18 cellular contexts compared by ENCODE assay signal in genomic region chr19:5969476-5969875, GRCh38. TPM values are rescaled to one million over a fixed set of nuclear protein-coding genes. Genes with fewer than 3 reads are reported as not detected.
A peak's percentile ranks its signal among the peaks of the same experiment; 100 is the strongest.
DNase-seq lines count a peak whose midpoint lies in the region; ATAC-seq and TF ChIP-seq lines count a peak whose summit lies in the region.
"Had no signal": no experiment of that assay in that cellular context is flagged by ENCODE, and none has a peak within 500 bp of the region (broad histone marks: within the 10 kb centered on the region; RNA-seq: fewer than 3 reads in every experiment).

No MANE protein-coding gene starts in this region.

- CTCF ChIA-PET in CD4-positive, alpha-beta memory T cell (lab: Charles Lee; ENCODE audit: partially characterized antibody), result interaction anchor here (1.0 to 3.9 kb wide), 3 partner anchors 11 to 18 kb away, joined by 3 to 36 read pairs (median 4); no protein-coding TSS in a partner anchor
- CTCF ChIA-PET in OCI-LY7 (lab: Charles Lee; ENCODE audit: unreplicated experiment), result interaction anchor here (0.6 kb wide), 1 partner anchor 12 kb away, joined by 3 read pairs; no protein-coding TSS in a partner anchor

- peaks cover 16% of the 10 kb centered on the region for H3K36me3 ChIP-seq in CD4-positive, alpha-beta memory T cell (ENCODE audit: insufficient read depth, low read length)
- H3K36me3 ChIP-seq in OCI-LY7 (ENCODE audit: insufficient read depth, low read length), result peaks cover 93% of the 10 kb centered on the region
- peaks cover 10 to 23% (median 15%) of the 10 kb centered on the region in 3 donors for H3K36me3 ChIP-seq in skeletal muscle tissue (ENCODE audit: control insufficient read depth in 3 of 3, insufficient read depth in 3 of 3, low read length in 3 of 3)

- H3K4me2 ChIP-seq in OCI-LY7 (ENCODE audit: low read length), result peak overlapping the region; percentile 71; the same call in 1 of the 2 replicates

- no peak for DNase-seq in CD4-positive, alpha-beta memory T cell
- no peak for DNase-seq in OCI-LY7 (ENCODE audit: low spot score)
- no peak for DNase-seq in epithelial cell of prostate (ENCODE audit: low read depth, low spot score)
- no peak for DNase-seq in GM10266 (ENCODE audit: extremely low spot score)
- DNase-seq in anterior cingulate cortex (lab: John Stamatoyannopoulos, UW), result no peak
- DNase-seq in hepatic stellate cell (ENCODE audit: low spot score), result no peak
- DNase-seq: activated CD4-positive, alpha-beta T cell treated with anti-CD3 and anti-CD28 coated beads, Interleukin-2, amount 50 U/mL, for 4 hours; activated effector memory CD4-positive, alpha-beta T cell treated with Interleukin-2 at 50 U/mL for 16 hours; central memory CD4-positive, alpha-beta T cell; kidney glomerular epithelial cell; NCI-H2029 treated with DMSO at 0.1 percent for 48 hours; NCI-H774; retina; Right ventricle myocardium superior; stimulated activated CD4-positive, alpha-beta T cell treated with anti-CD3 and anti-CD28 coated beads, Interleukin-1b, Interleukin-23, amount 100 ng/mL, for 48 hours; T1000 had no signal

- peak overlapping the region in 5 of 7 donors; percentile 28 to 89 (median 64) for H3K27ac Mint-ChIP-seq in CD4-positive, alpha-beta memory T cell

- peaks cover 3 to 37% of the 10 kb centered on the region in 2 donors for H3K36me3 Mint-ChIP-seq in CD4-positive, alpha-beta memory T cell

- H3K4me1 Mint-ChIP-seq in CD4-positive, alpha-beta memory T cell, result peaks cover 49 to 93% (median 66%) of the 10 kb centered on the region in 4 donors

- no peak overlapping the region for H3K4me3 Mint-ChIP-seq in CD4-positive, alpha-beta memory T cell

- POLR2A ChIA-PET in CD4-positive, alpha-beta memory T cell (lab: Charles Lee; ENCODE audit: partially characterized antibody), result interaction anchor here (0.9 kb wide), 1 partner anchor 19 kb away, joined by 5 read pairs; no protein-coding TSS in a partner anchor
- POLR2A ChIA-PET in OCI-LY7 (lab: Charles Lee), result no interaction called here

- peaks cover 99% of the 10 kb centered on the region for H3K79me2 ChIP-seq in OCI-LY7 (ENCODE audit: insufficient read depth, low read depth, low read length)

- no peaks in the 10 kb centered on the region for H3K27me3 Mint-ChIP-seq in CD4-positive, alpha-beta memory T cell

- intact Hi-C loops in CD4-positive, alpha-beta memory T cell (cut with micrococcal nuclease), result no loop called here
- intact Hi-C loops in OCI-LY7 (cut with micrococcal nuclease; ENCODE audit: unreplicated experiment), result no loop called here

- H3K9me2 ChIP-seq in OCI-LY7 (ENCODE audit: insufficient read depth, low read length), result no peaks in the 10 kb centered on the region

- no peak overlapping the region for H2AFZ ChIP-seq in OCI-LY7 (ENCODE audit: low read length)

- H4K20me1 ChIP-seq in OCI-LY7 (ENCODE audit: insufficient read depth, low read length), result peaks cover 56% of the 10 kb centered on the region

- ATAC-seq in HG03175 (IDR thresholded peaks at IDR 0.05; ENCODE audit: unreplicated experiment), result no peak

- no peaks in the 10 kb centered on the region for H3K9me3 Mint-ChIP-seq in CD4-positive, alpha-beta memory T cell

- no peaks in the 10 kb centered on the region for H3K9me3 ChIP-seq in CD4-positive, alpha-beta memory T cell (ENCODE audit: control insufficient read depth in 1 of 2, low read length in 2 of 2)
- H3K9me3 ChIP-seq in OCI-LY7 (ENCODE audit: low read length) (no peaks in the 10 kb centered on the region), skeletal muscle tissue (ENCODE audit: control insufficient read depth in 3 of 3, low read length in 3 of 3) (no peaks in the 10 kb centered on the region)

- no TSS peak for BruUV-seq in OCI-LY7 (replicated peaks; lab: Mats Ljungman, UMichigan)

- H3K4me1 ChIP-seq in CD4-positive, alpha-beta memory T cell (ENCODE audit: insufficient read depth, low read length), result peaks cover 95% of the 10 kb centered on the region
- H3K4me1 ChIP-seq in OCI-LY7 (ENCODE audit: insufficient read depth, low read length, poor library complexity, severe bottlenecking), result peaks cover 33% of the 10 kb centered on the region
- peaks cover 49 to 69% (median 54%) of the 10 kb centered on the region in 3 donors for H3K4me1 ChIP-seq in skeletal muscle tissue (ENCODE audit: control insufficient read depth in 3 of 3, insufficient read depth in 3 of 3, low read length in 3 of 3)

- H3K27me3 ChIP-seq in CD4-positive, alpha-beta memory T cell (ENCODE audit: insufficient read depth, low read length), result no peaks in the 10 kb centered on the region
- H3K27me3 ChIP-seq in skeletal muscle tissue (ENCODE audit: control insufficient read depth in 3 of 3, insufficient read depth in 3 of 3, low read length in 3 of 3), result no peaks in the 10 kb centered on the region

- TF ChIP-seq CTCF in OCI-LY7 (conservative IDR thresholded peaks at IDR 0.05; ENCODE audit: low read length) (no peak), GM10266 (IDR thresholded peaks at IDR 0.05; ENCODE audit: control insufficient read depth, insufficient read depth, low read depth, missing control alignments) (no peak)

- peak overlapping the region in 2 of 3 donors; percentile 23 to 25 for H3K9ac ChIP-seq in skeletal muscle tissue (ENCODE audit: low read depth in 1 of 3, low read length in 3 of 3)

- no peak overlapping the region for H3K27ac ChIP-seq in CD4-positive, alpha-beta memory T cell (ENCODE audit: low read depth, low read length)
- H3K27ac ChIP-seq in OCI-LY7 (ENCODE audit: low read depth, low read length, poor library complexity, severe bottlenecking), result peak overlapping the region; percentile 56
- peak overlapping the region; percentile 66 for H3K27ac ChIP-seq in epithelial cell of prostate
- H3K27ac ChIP-seq in skeletal muscle tissue (ENCODE audit: low read depth, low read length), result peak overlapping the region; percentile 2

- H3K4me3 ChIP-seq in CD4-positive, alpha-beta memory T cell (ENCODE audit: low read length in 2 of 2), result no peak overlapping the region
- H3K4me3 ChIP-seq in OCI-LY7 (ENCODE audit: low read depth, low read length, poor library complexity, severe bottlenecking), result no peak overlapping the region
- H3K4me3 ChIP-seq in skeletal muscle tissue (ENCODE audit: low read length in 3 of 3), result no peak overlapping the region

RNA-seq across cellular contexts. Expression of gene RANBP3, which starts 8.5 kb away (rescaled TPM):
- 10 to 100 TPM; 84.1 to 94.9 TPM for total RNA-seq in CD4-positive, alpha-beta memory T cell
- 10 to 100 TPM in 1 of 2 donors, 1 to 10 TPM in 1; 3.4 to 11.6 TPM for polyA plus RNA-seq in CD4-positive, alpha-beta memory T cell
- total RNA-seq in OCI-LY7 (2014; rRNA removed; shearing (Covaris generic)), result 63.7 and 74.3 TPM in 2 replicates
- total RNA-seq in OCI-LY7 (2022), result 90.2 and 99.9 TPM in 2 replicates
- 26.6 TPM for total RNA-seq in skeletal muscle tissue

RNA-seq across cellular contexts. Expression of gene CAPS, which starts 55.4 kb away (rescaled TPM):
- total RNA-seq in CD4-positive, alpha-beta memory T cell, result 10 to 100 TPM; 65.0 to 68.0 TPM
- polyA plus RNA-seq in CD4-positive, alpha-beta memory T cell, result 1 to 10 TPM; 1.7 to 4.3 TPM
- 5.6 and 8.1 TPM in 2 replicates for total RNA-seq in OCI-LY7 (2014; rRNA removed; shearing (Covaris generic))
- total RNA-seq in OCI-LY7 (2022), result 11.0 and 12.9 TPM in 2 replicates
- total RNA-seq in skeletal muscle tissue, result 1.6 TPM

Comparison
In these comparisons a context has a peak if more than half of its experiments do, and no peak if none do; other contexts are left out.
1. RNA of gene CAPS, which starts 55.4 kb away (total RNA-seq): 65.0 to 68.0 TPM in CD4-positive, alpha-beta memory T cell; 5.6 to 12.9 TPM in OCI-LY7 and 1.6 TPM in skeletal muscle tissue (single experiment); every median in the first group is over 4 times any median in the second.